Comparison of ENCODE assay signal across 8 cellular contexts in genomic region chr19:7673995-7674667, GRCh38. TPM values are rescaled to one million over a fixed set of nuclear protein-coding genes. Genes with fewer than 3 reads are reported as not detected.
DNase-seq lines count a peak whose midpoint lies in the region; TF ChIP-seq lines count a peak whose summit lies in the region.

No MANE protein-coding gene starts in this region.

- intact Hi-C loops in transverse colon (cut with DNase I; ENCODE audit: low total_unique reads), result no loop called here

- H3K27ac ChIP-seq in transverse colon, result no peak overlapping the region

- H3K9me3 ChIP-seq in HAP-1 (peaks cover 5% of the 10 kb centered on the region; the same call in 1 of the 2 replicates), transverse colon (no peaks in the 10 kb centered on the region)

- no peak for TF ChIP-seq EP300 in transverse colon (IDR thresholded peaks at IDR 0.05; ENCODE audit: low read depth)

- no peak for TF ChIP-seq CTCF in transverse colon (IDR thresholded peaks at IDR 0.05)

- H3K36me3 ChIP-seq in HAP-1 (replicated peaks) (no peaks in the 10 kb centered on the region), transverse colon (no peaks in the 10 kb centered on the region)

- no peak for TF ChIP-seq POLR2A in transverse colon (IDR thresholded peaks at IDR 0.05)

- peaks cover 31% of the 10 kb centered on the region for H3K27me3 ChIP-seq in HAP-1 (ENCODE audit: low read depth)
- H3K27me3 ChIP-seq in transverse colon, result peaks cover 48% of the 10 kb centered on the region

- DNase-seq in AML-193 (lab: John Stamatoyannopoulos, UW) (peak; percentile 89 to 91), HAP-1 (ENCODE audit: low spot score in 2 of 2) (peak; percentile 63 to 84), NCI-H82 treated with DMSO at 0.1 percent for 48 hours (lab: John Stamatoyannopoulos, UW; ENCODE audit: unreplicated experiment) (peak; percentile 57), amniotic epithelial cell (ENCODE audit: low read depth) (peak; percentile 44), iPS-NIHi11 (ENCODE audit: low spot score) (peak; percentile 81), transverse colon (peak; percentile 77), amniotic stem cell (lab: John Stamatoyannopoulos, UW) (no peak)
- no peak for DNase-seq in effector CD4-positive, alpha-beta T cell

- H3K4me3 ChIP-seq in HAP-1 (no peak overlapping the region), transverse colon (no peak overlapping the region)

- in situ Hi-C loops in HAP-1 (cut with MboI; ENCODE audit: low sequenced_read_pairs), result no loop called here
- in situ Hi-C loops in transverse colon (cut with MboI; ENCODE audit: low pct_ligation_motif_present in 1 of 4, low pct_unique_long_range_greater_than_20kb in 1 of 4, low sequenced_read_pairs in 3 of 4), result loop anchor here in 2 of 4 donors (25.0 kb wide), 2 partner anchors 138 to 312 kb away; no protein-coding TSS in a partner anchor

- H3K4me1 ChIP-seq in HAP-1 (peaks cover 4% of the 10 kb centered on the region), transverse colon (peaks cover 0 to 3% (median 0%) of the 10 kb centered on the region in 4 donors)

- 32 to 46% methylated on average over 3 to 12 of the region's 12 CpGs for WGBS in transverse colon (ENCODE audit: low coverage in 1 of 2), 2 donors

RNA-seq across cellular contexts. Expression of gene MCEMP1, which starts 2.8 kb away (rescaled TPM):
- total RNA-seq in transverse colon, result under 1 TPM in 1 of 4 donors, not detected in 3; 0.41 TPM

RNA-seq across cellular contexts. Expression of gene RETN, which starts 5.3 kb away (rescaled TPM):
- not detected for total RNA-seq in transverse colon

RNA-seq across cellular contexts. Expression of gene TRAPPC5, which starts 6.5 kb away (rescaled TPM):
- 10 to 100 TPM; 15.1 to 63.5 (median 34.4) TPM for total RNA-seq in transverse colon

RNA-seq across cellular contexts. Expression of gene FCER2, which starts 27.8 kb away (rescaled TPM):
- 10 to 100 TPM in 1 of 4 donors, 1 to 10 TPM in 1, under 1 TPM in 1, not detected in 1; 0.27 to 10.1 (median 4.3) TPM for total RNA-seq in transverse colon

RNA-seq across cellular contexts. Expression of gene STXBP2, which starts 37.2 kb away (rescaled TPM):
- 100 to 1,000 TPM; 132 to 303 (median 205) TPM for total RNA-seq in transverse colon

Comparison
In these comparisons a context has a peak if more than half of its experiments do, and no peak if none do; other contexts are left out.
1. DNase-seq: peak in AML-193 (2 of 2), HAP-1 (2 of 2), NCI-H82 treated with DMSO at 0.1 percent for 48 hours (single experiment), amniotic epithelial cell (single experiment), iPS-NIHi11 (single experiment) and transverse colon (single experiment); none in effector CD4-positive, alpha-beta T cell (single experiment) and amniotic stem cell (single experiment).